9 cellular contexts compared by ENCODE assay signal in the genomic region with DNA sequence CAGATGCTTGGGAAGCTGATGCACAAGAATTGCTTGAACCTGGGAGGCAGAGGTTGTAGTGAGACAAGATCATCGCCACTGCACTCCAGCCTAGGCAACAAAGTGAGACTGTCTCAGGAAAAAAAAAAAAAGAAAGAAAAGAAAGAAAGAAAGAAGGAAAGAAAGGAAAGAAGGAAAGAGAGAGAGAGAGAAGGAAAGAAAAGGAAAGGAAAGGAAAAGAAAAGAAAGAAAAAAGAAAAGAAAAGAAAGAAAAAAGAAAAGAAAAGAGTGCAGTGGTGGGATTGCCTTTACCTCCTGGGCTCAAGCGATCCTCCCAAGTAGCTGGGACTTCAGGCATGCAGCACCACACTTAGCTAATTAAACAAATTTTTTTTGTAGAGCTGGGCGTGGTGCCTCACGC. TPM values are rescaled to one million over a fixed set of nuclear protein-coding genes. Genes with fewer than 3 reads are reported as not detected.
"Had no signal": no experiment of that assay in that cellular context is flagged by ENCODE, and none has a peak within 500 bp of the region (broad histone marks: within the 10 kb centered on the region; RNA-seq: fewer than 3 reads in every experiment).

No MANE protein-coding gene starts in this region.

- ATAC-seq: GM23338, HepG2 had no signal

- H3K4me3 ChIP-seq: GM23338 had no signal

- DNase-seq: H9, HCEC 1CT, HFFc6, KG1 had no signal

- H3K4me3 Mint-ChIP-seq: GM23338, H9, HFFc6, IgD-negative memory B cell had no signal

- H3K9me3 Mint-ChIP-seq: H9, HFFc6 had no signal

- H3K36me3 Mint-ChIP-seq: IgD-negative memory B cell had no signal

- H3K27ac Mint-ChIP-seq: GM23338, HFFc6, IgD-negative memory B cell had no signal

- H3K27ac ChIP-seq: HL-60 had no signal

- H3K4me1 Mint-ChIP-seq: H9 had no signal

RNA-seq across cellular contexts. Expression of gene OLFM2, which starts 12.9 kb away (rescaled TPM):
- total RNA-seq: HT1080 had no signal
